In the genomic region with DNA sequence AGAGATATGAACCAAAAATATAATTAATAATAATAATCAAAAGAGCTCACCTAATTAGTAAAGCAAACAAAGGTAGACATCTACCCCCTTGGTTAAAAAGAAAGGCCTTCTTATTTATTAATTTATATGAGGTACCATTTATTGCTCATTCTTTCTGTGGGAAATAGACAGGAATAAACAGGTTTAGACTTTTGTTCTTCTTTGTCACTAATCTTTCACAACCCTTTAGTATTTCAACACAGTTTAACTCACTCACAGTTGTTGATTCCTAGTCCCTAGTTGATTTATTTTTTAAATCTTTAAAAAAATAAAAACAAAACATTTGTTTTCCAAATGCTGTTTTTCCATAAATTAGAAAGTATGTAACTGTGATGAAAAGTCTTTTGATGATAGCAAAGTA, we compare ENCODE assay signal across 17 cellular contexts. TPM values are rescaled to one million over a fixed set of nuclear protein-coding genes. Genes with fewer than 3 reads are reported as not detected.
DNase-seq lines count a peak whose midpoint lies in the region; ATAC-seq and TF ChIP-seq lines count a peak whose summit lies in the region.
"Had no signal": no experiment of that assay in that cellular context is flagged by ENCODE, and none has a peak within 500 bp of the region (broad histone marks: within the 10 kb centered on the region; RNA-seq: fewer than 3 reads in every experiment).

No MANE protein-coding gene starts in this region.

- H3K9ac ChIP-seq in liver (ENCODE audit: low read depth in 1 of 2, low read length in 2 of 2): peak overlapping the region in 1 of 2 donors; percentile 29
- H3K9ac ChIP-seq: BLaER1 treated with 17β-estradiol and CSF1 and Interleukin-3, amounts not matched to agents 10 nM and 100 nM had no signal

- H3K27ac Mint-ChIP-seq in stimulated activated memory B cell treated with anti-CD40 and anti-IgM and Interleukin-4, amounts not matched to agents 10 μg/mL and 1 μg/mL and 100 μg/mL, for 72 hours: no peak overlapping the region

- H3K4me1 Mint-ChIP-seq in stimulated activated memory B cell treated with anti-CD40 and anti-IgM and Interleukin-4, amounts not matched to agents 10 μg/mL and 1 μg/mL and 100 μg/mL, for 72 hours: peaks cover 8% of the 10 kb centered on the region

- H3K36me3 ChIP-seq in heart left ventricle: peaks cover 0 to 4% (median 0%) of the 10 kb centered on the region in 9 donors
- no peaks in the 10 kb centered on the region for H3K36me3 ChIP-seq in heart right ventricle
- H3K36me3 ChIP-seq in liver (ENCODE audit: control insufficient read depth in 4 of 4, insufficient read depth in 3 of 4, low read depth in 1 of 4, low read length in 3 of 4): no peaks in the 10 kb centered on the region
- no peaks in the 10 kb centered on the region for H3K36me3 ChIP-seq in suprapubic skin
- H3K36me3 ChIP-seq: BLaER1 treated with 17β-estradiol and CSF1 and Interleukin-3, amounts not matched to agents 10 nM and 100 nM; Peyer's patch had no signal

- H3K27ac ChIP-seq in heart left ventricle (peak overlapping the region in 7 of 12 donors; percentile 40 to 94 (median 82)), heart right ventricle (peak overlapping the region in 3 of 10 donors; percentile 48 to 84 (median 79)), liver (ENCODE audit: low read depth in 1 of 2, low read length in 2 of 2) (peak overlapping the region; percentile 78 to 79), suprapubic skin (peak overlapping the region; percentile 27)
- H3K27ac ChIP-seq: BLaER1 treated with 17β-estradiol and CSF1 and Interleukin-3, amounts not matched to agents 10 nM and 100 nM; Peyer's patch had no signal

- H3K27me3 Mint-ChIP-seq in stimulated activated memory B cell treated with anti-CD40 and anti-IgM and Interleukin-4, amounts not matched to agents 10 μg/mL and 1 μg/mL and 100 μg/mL, for 72 hours: no peaks in the 10 kb centered on the region

- peaks cover 0 to 41% (median 2%) of the 10 kb centered on the region in 12 donors for H3K4me1 ChIP-seq in heart left ventricle
- H3K4me1 ChIP-seq in heart right ventricle: peaks cover 0 to 62% (median 9%) of the 10 kb centered on the region in 9 donors
- H3K4me1 ChIP-seq in liver (ENCODE audit: control insufficient read depth in 4 of 4, insufficient read depth in 4 of 4, low read length in 3 of 4): peaks cover 6 to 47% (median 15%) of the 10 kb centered on the region in 4 donors
- H3K4me1 ChIP-seq in suprapubic skin: peaks cover 13% of the 10 kb centered on the region
- H3K4me1 ChIP-seq: BLaER1 treated with 17β-estradiol and CSF1 and Interleukin-3, amounts not matched to agents 10 nM and 100 nM had no signal

- H3K27me3 ChIP-seq in heart left ventricle: no peaks in the 10 kb centered on the region
- no peaks in the 10 kb centered on the region for H3K27me3 ChIP-seq in heart right ventricle
- H3K27me3 ChIP-seq in liver (ENCODE audit: control insufficient read depth in 4 of 4, insufficient read depth in 4 of 4, low read length in 3 of 4): no peaks in the 10 kb centered on the region
- H3K27me3 ChIP-seq in suprapubic skin: no peaks in the 10 kb centered on the region
- H3K27me3 ChIP-seq: BLaER1 treated with 17β-estradiol and CSF1 and Interleukin-3, amounts not matched to agents 10 nM and 100 nM; Peyer's patch had no signal

- no peak for TF ChIP-seq POLR2A in heart left ventricle (IDR thresholded peaks at IDR 0.05)
- TF ChIP-seq POLR2A in suprapubic skin (IDR thresholded peaks at IDR 0.05): no peak

- TF ChIP-seq EP300 in suprapubic skin (IDR thresholded peaks at IDR 0.05): no peak

- TF ChIP-seq RAD21 in liver (IDR thresholded peaks at IDR 0.05): peak; percentile 17 to 19

- DNase-seq in heart left ventricle: no peak
- no peak for DNase-seq in heart right ventricle
- DNase-seq in suprapubic skin (ENCODE audit: low spot score in 2 of 2): no peak
- DNase-seq in NCI-H69 (lab: John Stamatoyannopoulos, UW): no peak
- DNase-seq: GDM1, GOT3, KBM-7, NCI-H1436 treated with DMSO at 0.1 percent for 48 hours, NCI-H2081 treated with DMSO at 0.1 percent for 48 hours, NCI-H510A treated with DMSO at 0.1 percent for 48 hours, Peyer's patch, Right ventricle myocardium superior had no signal

- ATAC-seq in heart left ventricle (no peak), heart right ventricle (no peak), esophagus mucosa (peak; percentile 47), HG02884 (IDR thresholded peaks at IDR 0.05; ENCODE audit: unreplicated experiment) (no peak)
- ATAC-seq in stimulated activated memory B cell treated with anti-CD40 and anti-IgM and Interleukin-4, amounts not matched to agents 10 μg/mL and 1 μg/mL and 100 μg/mL, for 72 hours: no peak

- no peaks in the 10 kb centered on the region for H3K36me3 Mint-ChIP-seq in stimulated activated memory B cell treated with anti-CD40 and anti-IgM and Interleukin-4, amounts not matched to agents 10 μg/mL and 1 μg/mL and 100 μg/mL, for 72 hours

- H3K4me3 Mint-ChIP-seq in stimulated activated memory B cell treated with anti-CD40 and anti-IgM and Interleukin-4, amounts not matched to agents 10 μg/mL and 1 μg/mL and 100 μg/mL, for 72 hours: no peak overlapping the region

- TF ChIP-seq CTCF in heart left ventricle (IDR thresholded peaks at IDR 0.05): no peak
- no peak for TF ChIP-seq CTCF in heart right ventricle (IDR thresholded peaks at IDR 0.05)
- no peak for TF ChIP-seq CTCF in liver (IDR thresholded peaks at IDR 0.05; ENCODE audit: low read depth, low read length, missing input control)
- no peak for TF ChIP-seq CTCF in suprapubic skin (IDR thresholded peaks at IDR 0.05)

- H3K9me3 ChIP-seq in heart left ventricle (no peaks in the 10 kb centered on the region), heart right ventricle (no peaks in the 10 kb centered on the region), liver (ENCODE audit: control insufficient read depth in 4 of 4, low read length in 3 of 4) (no peaks in the 10 kb centered on the region), suprapubic skin (no peaks in the 10 kb centered on the region)
- H3K9me3 ChIP-seq: BLaER1 treated with 17β-estradiol and CSF1 and Interleukin-3, amounts not matched to agents 10 nM and 100 nM; Peyer's patch had no signal

- H3K4me3 ChIP-seq in heart left ventricle: no peak overlapping the region
- H3K4me3 ChIP-seq in heart right ventricle: no peak overlapping the region
- H3K4me3 ChIP-seq in liver (ENCODE audit: low read depth in 1 of 3, low read length in 3 of 3): no peak overlapping the region
- H3K4me3 ChIP-seq in suprapubic skin: no peak overlapping the region
- H3K4me3 ChIP-seq: BLaER1 treated with 17β-estradiol and CSF1 and Interleukin-3, amounts not matched to agents 10 nM and 100 nM; Peyer's patch had no signal

- H3K9me3 Mint-ChIP-seq in stimulated activated memory B cell treated with anti-CD40 and anti-IgM and Interleukin-4, amounts not matched to agents 10 μg/mL and 1 μg/mL and 100 μg/mL, for 72 hours: peaks cover 4% of the 10 kb centered on the region

- intact Hi-C loops in heart left ventricle (cut with DNase I): loop anchor here in 2 of 10 donors (5.0 kb wide), 2 partner anchors 102 to 517 kb away; no protein-coding TSS in a partner anchor
- intact Hi-C loops in heart right ventricle (cut with DNase I): loop anchor here in 1 of 10 donors (5.0 to 10.0 kb wide), 2 partner anchors 363 to 531 kb away; no protein-coding TSS in a partner anchor

TF ChIP-seq in liver, 16 proteins besides CTCF, POLR2A, EP300 and RAD21 (continues in another document):
- no peak for TF ChIP-seq TAF1 (conservative IDR thresholded peaks at IDR 0.05)
- peak; percentile 57 to 62 for TF ChIP-seq HNF4A (conservative IDR thresholded peaks at IDR 0.05)
- TF ChIP-seq HNF4G (IDR thresholded peaks at IDR 0.05): no peak
- no peak for TF ChIP-seq GABPA (IDR thresholded peaks at IDR 0.05 in 1 of 2, conservative IDR thresholded peaks at IDR 0.05 in 1 of 2)
- TF ChIP-seq YY1 (IDR thresholded peaks at IDR 0.05): no peak
- peak in 1 of 2 donors; percentile 34 for TF ChIP-seq JUND (IDR thresholded peaks at IDR 0.05)
- TF ChIP-seq, protein P1, sequence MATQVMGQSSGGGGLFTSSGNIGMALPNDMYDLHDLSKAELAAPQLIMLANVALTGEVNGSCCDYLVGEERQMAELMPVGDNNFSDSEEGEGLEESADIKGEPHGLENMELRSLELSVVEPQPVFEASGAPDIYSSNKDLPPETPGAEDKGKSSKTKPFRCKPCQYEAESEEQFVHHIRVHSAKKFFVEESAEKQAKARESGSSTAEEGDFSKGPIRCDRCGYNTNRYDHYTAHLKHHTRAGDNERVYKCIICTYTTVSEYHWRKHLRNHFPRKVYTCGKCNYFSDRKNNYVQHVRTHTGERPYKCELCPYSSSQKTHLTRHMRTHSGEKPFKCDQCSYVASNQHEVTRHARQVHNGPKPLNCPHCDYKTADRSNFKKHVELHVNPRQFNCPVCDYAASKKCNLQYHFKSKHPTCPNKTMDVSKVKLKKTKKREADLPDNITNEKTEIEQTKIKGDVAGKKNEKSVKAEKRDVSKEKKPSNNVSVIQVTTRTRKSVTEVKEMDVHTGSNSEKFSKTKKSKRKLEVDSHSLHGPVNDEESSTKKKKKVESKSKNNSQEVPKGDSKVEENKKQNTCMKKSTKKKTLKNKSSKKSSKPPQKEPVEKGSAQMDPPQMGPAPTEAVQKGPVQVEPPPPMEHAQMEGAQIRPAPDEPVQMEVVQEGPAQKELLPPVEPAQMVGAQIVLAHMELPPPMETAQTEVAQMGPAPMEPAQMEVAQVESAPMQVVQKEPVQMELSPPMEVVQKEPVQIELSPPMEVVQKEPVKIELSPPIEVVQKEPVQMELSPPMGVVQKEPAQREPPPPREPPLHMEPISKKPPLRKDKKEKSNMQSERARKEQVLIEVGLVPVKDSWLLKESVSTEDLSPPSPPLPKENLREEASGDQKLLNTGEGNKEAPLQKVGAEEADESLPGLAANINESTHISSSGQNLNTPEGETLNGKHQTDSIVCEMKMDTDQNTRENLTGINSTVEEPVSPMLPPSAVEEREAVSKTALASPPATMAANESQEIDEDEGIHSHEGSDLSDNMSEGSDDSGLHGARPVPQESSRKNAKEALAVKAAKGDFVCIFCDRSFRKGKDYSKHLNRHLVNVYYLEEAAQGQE (IDR thresholded peaks at IDR 0.05): peak; percentile 24
- TF ChIP-seq, protein P2, sequence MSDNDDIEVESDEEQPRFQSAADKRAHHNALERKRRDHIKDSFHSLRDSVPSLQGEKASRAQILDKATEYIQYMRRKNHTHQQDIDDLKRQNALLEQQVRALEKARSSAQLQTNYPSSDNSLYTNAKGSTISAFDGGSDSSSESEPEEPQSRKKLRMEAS (IDR thresholded peaks at IDR 0.05): no peak
- TF ChIP-seq EGR1 (IDR thresholded peaks at IDR 0.05; ENCODE audit: low read depth in 2 of 2): no peak
- TF ChIP-seq NR2F2 (IDR thresholded peaks at IDR 0.05): no peak
- peak in 1 of 2 donors; percentile 22 for TF ChIP-seq RXRA (IDR thresholded peaks at IDR 0.05)
- TF ChIP-seq FOXA2 (IDR thresholded peaks at IDR 0.05): no peak
- no peak for TF ChIP-seq FOXA1 (IDR thresholded peaks at IDR 0.05)

RNA-seq across cellular contexts. Expression of gene PPARGC1A, which starts 5.6 kb away (rescaled TPM):
- 100 to 1,000 TPM in 1 of 9 donors, 10 to 100 TPM in 8; 47.2 to 103 (median 84.4) TPM for total RNA-seq in heart left ventricle
- polyA plus RNA-seq in heart left ventricle: 10 to 100 TPM; 25.4 to 25.6 TPM
- 100 to 1,000 TPM in 7 of 10 donors, 10 to 100 TPM in 3; 66.3 to 200 (median 106) TPM for total RNA-seq in heart right ventricle
- 10 to 100 TPM; 11.8 to 27.7 TPM for polyA plus RNA-seq in heart right ventricle
- total RNA-seq in esophagus mucosa: 0.60 TPM
- 10 to 100 TPM in 1 of 2 donors, 1 to 10 TPM in 1; 7.7 to 34.6 TPM for total RNA-seq in liver
- 10 to 100 TPM; 13.5 to 19.0 TPM for polyA plus RNA-seq in liver
- 10 to 100 TPM; 10.5 to 33.4 (median 13.2) TPM for total RNA-seq in suprapubic skin
